Comparison of ENCODE assay signal across 8 cellular contexts in genomic region chr7:104207731-104208420, GRCh38. TPM values are rescaled to one million over a fixed set of nuclear protein-coding genes. Genes with fewer than 3 reads are reported as not detected.
DNase-seq lines count a peak whose midpoint lies in the region; FAIRE-seq and TF ChIP-seq lines count a peak whose summit lies in the region.

Gene ORC5 (minus strand): TSS chr7:104208013. CDS start chr7:104207904, 109 bp downstream.

- DNase-seq in H54 (ENCODE audit: insufficient read length, low spot score) (peak; percentile 81), SJSA1 (ENCODE audit: low read depth in 1 of 2, low spot score in 2 of 2) (peak; percentile 72 to 73), germinal center (ENCODE audit: low spot score) (peak; percentile 90), occipital lobe (lab: John Stamatoyannopoulos, UW) (peak; percentile 76), suprapubic skin (ENCODE audit: low spot score in 2 of 2) (peak; percentile 80 to 86)
- DNase-seq in activated naive CD4-positive, alpha-beta T cell treated with Interleukin-2 at 50 U/mL for 16 hours, result peak; percentile 81

- peak; percentile 20 for FAIRE-seq in H54 (lab: Jason Lieb, UNC)

- H3K4me2 ChIP-seq in Loucy (ENCODE audit: low read depth, low read length, poor library complexity, severe bottlenecking), result peak within 1 kb of the TSS; percentile 98

- H3K36me3 ChIP-seq in ES-I3 (ENCODE audit: insufficient read depth, low read length) (peaks cover 7% of the 10 kb centered on the region; the same call in 1 of the 2 replicates), Loucy (ENCODE audit: insufficient read depth, low read length) (peaks cover 5% of the 10 kb centered on the region; the same call in 1 of the 2 replicates), SJSA1 (peaks cover 12% of the 10 kb centered on the region), suprapubic skin (peaks cover 10% of the 10 kb centered on the region)

- no peaks in the 10 kb centered on the region for H3K9me2 ChIP-seq in Loucy (replicated peaks; ENCODE audit: low read depth, low read length)

- no peaks in the 10 kb centered on the region for H3F3A ChIP-seq in Loucy (ENCODE audit: low read depth)

- H3K79me2 ChIP-seq in Loucy (ENCODE audit: insufficient read depth, low read length), result peaks cover 39% of the 10 kb centered on the region

- H3K27ac ChIP-seq in SJSA1 (peak within 1 kb of the TSS; percentile 47), suprapubic skin (peak within 1 kb of the TSS; percentile 30)

- H3K4me3 ChIP-seq in Loucy (ENCODE audit: low read length, poor library complexity, severe bottlenecking), result peak within 1 kb of the TSS; percentile 99
- peak within 1 kb of the TSS; percentile 64 for H3K4me3 ChIP-seq in SJSA1
- peak within 1 kb of the TSS; percentile 62 for H3K4me3 ChIP-seq in suprapubic skin

- no peaks in the 10 kb centered on the region for H3K4me1 ChIP-seq in ES-I3 (ENCODE audit: insufficient read depth, low read length)
- peaks cover 36% of the 10 kb centered on the region for H3K4me1 ChIP-seq in Loucy (ENCODE audit: insufficient read depth, low read length, poor library complexity, severe bottlenecking)
- H3K4me1 ChIP-seq in SJSA1 (replicated peaks), result peaks cover 11% of the 10 kb centered on the region
- H3K4me1 ChIP-seq in suprapubic skin, result peaks cover 25% of the 10 kb centered on the region

- H3K27me3 ChIP-seq in Loucy (ENCODE audit: insufficient read depth, low read length, poor library complexity, severe bottlenecking) (no peaks in the 10 kb centered on the region), SJSA1 (replicated peaks) (no peaks in the 10 kb centered on the region), suprapubic skin (no peaks in the 10 kb centered on the region)

- TF ChIP-seq CTCF in Loucy (conservative IDR thresholded peaks at IDR 0.05; ENCODE audit: low read length) (no peak), suprapubic skin (IDR thresholded peaks at IDR 0.05) (no peak)

- TF ChIP-seq EP300 in suprapubic skin (IDR thresholded peaks at IDR 0.05), result no peak

- H4K20me1 ChIP-seq in Loucy (ENCODE audit: insufficient read depth, low read length, poor library complexity, severe bottlenecking), result peaks cover 7% of the 10 kb centered on the region

- H3K9me3 ChIP-seq in ES-I3 (ENCODE audit: control insufficient read depth, insufficient read depth, low read length) (no peaks in the 10 kb centered on the region), Loucy (ENCODE audit: insufficient read depth, low read depth, low read length) (no peaks in the 10 kb centered on the region), SJSA1 (replicated peaks) (no peaks in the 10 kb centered on the region), suprapubic skin (no peaks in the 10 kb centered on the region)

- 0% methylated on average over 22 of the region's 47 CpGs for WGBS in suprapubic skin

- peak within 1 kb of the TSS; percentile 97 for H2AFZ ChIP-seq in Loucy (ENCODE audit: low read length)

- H3K9ac ChIP-seq in ES-I3 (ENCODE audit: low read depth, low read length), result peak within 1 kb of the TSS; percentile 82
- peak within 1 kb of the TSS; percentile 97 for H3K9ac ChIP-seq in Loucy (ENCODE audit: low read depth, low read length, poor library complexity, severe bottlenecking)

- TF ChIP-seq POLR2A in H54 (IDR thresholded peaks at IDR 0.05; ENCODE audit: low read depth, low read length) (peak; percentile 99), suprapubic skin (IDR thresholded peaks at IDR 0.05) (peak in 1 of 2 donors; percentile 58)

RNA-seq across cellular contexts. Expression of gene ORC5, which starts in this region (rescaled TPM):
- 37.4 and 41.5 TPM in 2 replicates for total RNA-seq in SJSA1 (2014; rRNA removed; shearing (Covaris generic))
- 51.5 TPM for total RNA-seq in occipital lobe
- total RNA-seq in suprapubic skin, result 10 to 100 TPM; 10.5 to 28.7 (median 13.5) TPM

Comparison
In these comparisons a context has a peak if more than half of its experiments do, and no peak if none do; other contexts are left out.
1. Peak in every context shown above with its lines: DNase-seq, H3K4me3 ChIP-seq and H3K27ac ChIP-seq.